ENCODE assay signal across 8 cellular contexts in genomic region chr14:105167303-105168092, GRCh38. TPM values are rescaled to one million over a fixed set of nuclear protein-coding genes. Genes with fewer than 3 reads are reported as not detected.
DNase-seq lines count a peak whose midpoint lies in the region; ATAC-seq and TF ChIP-seq lines count a peak whose summit lies in the region.

No MANE protein-coding gene starts in this region.

- H3K4me3 ChIP-seq in colonic mucosa (peak overlapping the region; percentile 31), adrenal gland (peak overlapping the region in 1 of 4 donors; percentile 48)
- H3K4me3 ChIP-seq in naive thymus-derived CD4-positive, alpha-beta T cell (ENCODE audit: low read length) = peak overlapping the region; percentile 33

- peak overlapping the region in 9 of 10 donors; percentile 14 to 74 (median 60) for H3K4me3 Mint-ChIP-seq in naive thymus-derived CD4-positive, alpha-beta T cell

- H3K9me3 Mint-ChIP-seq in naive thymus-derived CD4-positive, alpha-beta T cell = no peaks in the 10 kb centered on the region

- H3K27me3 Mint-ChIP-seq in naive thymus-derived CD4-positive, alpha-beta T cell = peaks cover 0 to 23% (median 15%) of the 10 kb centered on the region in 5 donors

- 0 to 45% (median 4%) methylated on average over 1 to 116 of the region's 116 CpGs for WGBS in adrenal gland, 4 donors

- intact Hi-C loops in colonic mucosa (cut with DNase I) = no loop called here
- intact Hi-C loops in naive thymus-derived CD4-positive, alpha-beta T cell (cut with micrococcal nuclease) = loop anchor here in 1 of 2 donors (5.0 kb wide), 1 partner anchor 75 kb away; no protein-coding TSS in a partner anchor
- intact Hi-C loops in adrenal gland (cut with DNase I) = no loop called here

- CTCF ChIA-PET in naive thymus-derived CD4-positive, alpha-beta T cell (lab: Charles Lee) = no interaction called here

- DNase-seq in D341Med (ENCODE audit: low spot score) = peak; percentile 92
- peak; percentile 41 for DNase-seq in KBM-7
- no peak for DNase-seq in colonic mucosa
- DNase-seq in naive thymus-derived CD4-positive, alpha-beta T cell = no peak
- DNase-seq in adrenal gland = no peak
- no peak for DNase-seq in retina
- DNase-seq in amniotic stem cell (lab: John Stamatoyannopoulos, UW) = no peak
- no peak for DNase-seq in superior temporal gyrus (ENCODE audit: extremely low spot score)

- TF ChIP-seq POLR2A in adrenal gland (IDR thresholded peaks at IDR 0.05) = no peak

- peaks cover 8% of the 10 kb centered on the region for H3K4me1 ChIP-seq in colonic mucosa
- peaks cover 6 to 11% of the 10 kb centered on the region in 2 donors for H3K4me1 ChIP-seq in naive thymus-derived CD4-positive, alpha-beta T cell (ENCODE audit: control insufficient read depth in 2 of 2, insufficient read depth in 2 of 2, low read length in 2 of 2)
- peaks cover 0 to 8% of the 10 kb centered on the region in 2 donors for H3K4me1 ChIP-seq in adrenal gland (replicated peaks in 1 of 2)

- ATAC-seq in naive thymus-derived CD4-positive, alpha-beta T cell = no peak

- H3K36me3 ChIP-seq in colonic mucosa (no peaks in the 10 kb centered on the region), adrenal gland (replicated peaks in 1 of 2) (no peaks in the 10 kb centered on the region)
- no peaks in the 10 kb centered on the region for H3K36me3 ChIP-seq in naive thymus-derived CD4-positive, alpha-beta T cell (ENCODE audit: control insufficient read depth in 2 of 3, insufficient read depth in 3 of 3, low read length in 3 of 3)

- POLR2A ChIA-PET in naive thymus-derived CD4-positive, alpha-beta T cell (lab: Charles Lee) = no interaction called here

- peaks cover 12% of the 10 kb centered on the region for H3K27me3 ChIP-seq in colonic mucosa
- peaks cover 0 to 6% of the 10 kb centered on the region in 2 donors for H3K27me3 ChIP-seq in naive thymus-derived CD4-positive, alpha-beta T cell (ENCODE audit: control insufficient read depth in 2 of 2, insufficient read depth in 2 of 2, low read length in 2 of 2)
- H3K27me3 ChIP-seq in adrenal gland = peaks cover 25% of the 10 kb centered on the region

- H3K9ac ChIP-seq in colonic mucosa (ENCODE audit: low read depth in 2 of 2, low read length in 2 of 2) = no peak overlapping the region

- H3K9me3 ChIP-seq in colonic mucosa = no peaks in the 10 kb centered on the region
- H3K9me3 ChIP-seq in naive thymus-derived CD4-positive, alpha-beta T cell (ENCODE audit: control insufficient read depth in 2 of 3, low read length in 3 of 3) = no peaks in the 10 kb centered on the region
- no peaks in the 10 kb centered on the region for H3K9me3 ChIP-seq in adrenal gland (replicated peaks in 1 of 3)

- H3K27ac ChIP-seq in colonic mucosa (no peak overlapping the region), adrenal gland (no peak overlapping the region)
- no peak overlapping the region for H3K27ac ChIP-seq in naive thymus-derived CD4-positive, alpha-beta T cell (ENCODE audit: low read depth, low read length)

- H3K36me3 Mint-ChIP-seq in naive thymus-derived CD4-positive, alpha-beta T cell = no peaks in the 10 kb centered on the region

- peaks cover 0 to 13% (median 5%) of the 10 kb centered on the region in 7 donors for H3K4me1 Mint-ChIP-seq in naive thymus-derived CD4-positive, alpha-beta T cell

- H3K27ac Mint-ChIP-seq in naive thymus-derived CD4-positive, alpha-beta T cell = no peak overlapping the region

- in situ Hi-C loops in KBM-7 (cut with MboI; ENCODE audit: low pct_unique_long_range_greater_than_20kb, low sequenced_read_pairs) = no loop called here

- no peak for TF ChIP-seq CTCF in colonic mucosa (IDR thresholded peaks at IDR 0.05)
- peak in 1 of 6 experiments; percentile 9 for TF ChIP-seq CTCF in adrenal gland (IDR thresholded peaks at IDR 0.05)

RNA-seq across cellular contexts. Expression of gene JAG2, which starts 1.1 kb away (rescaled TPM):
- total RNA-seq in colonic mucosa = 10 to 100 TPM in 1 of 2 donors, 1 to 10 TPM in 1; 8.2 to 11.0 TPM
- 1 to 10 TPM in 3 of 5 experiments, under 1 TPM in 2; 0.27 to 5.7 (median 2.2) TPM for total RNA-seq in naive thymus-derived CD4-positive, alpha-beta T cell
- polyA plus RNA-seq in naive thymus-derived CD4-positive, alpha-beta T cell = under 1 TPM in 1 of 2 donors, not detected in 1; 0.21 TPM
- 1 to 10 TPM; 1.8 to 5.7 (median 4.0) TPM for total RNA-seq in adrenal gland
- polyA plus RNA-seq in adrenal gland = 10 to 100 TPM in 2 of 3 donors, under 1 TPM in 1; 0.93 to 16.2 (median 12.7) TPM

RNA-seq across cellular contexts. Expression of gene NUDT14, which starts 13.6 kb away (rescaled TPM):
- total RNA-seq in colonic mucosa (10 to 100 TPM; 40.8 to 46.0 TPM), adrenal gland (10 to 100 TPM; 25.6 to 55.8 (median 36.6) TPM)
- total RNA-seq in naive thymus-derived CD4-positive, alpha-beta T cell = 10 to 100 TPM; 17.3 to 29.6 (median 20.6) TPM
- polyA plus RNA-seq in naive thymus-derived CD4-positive, alpha-beta T cell = 10 to 100 TPM; 17.4 to 20.1 TPM
- polyA plus RNA-seq in adrenal gland = 10 to 100 TPM in 2 of 3 donors, 1 to 10 TPM in 1; 4.1 to 49.1 (median 48.0) TPM

Comparison
In these comparisons a context has a peak if more than half of its experiments do, and no peak if none do; other contexts are left out.
1. DNase-seq: peak in D341Med (single experiment) and KBM-7 (single experiment); none in colonic mucosa (single experiment), naive thymus-derived CD4-positive, alpha-beta T cell (0 of 9), adrenal gland (0 of 7), retina (single experiment), amniotic stem cell (single experiment) and superior temporal gyrus (single experiment).